ENCODE assay signal across 10 cellular contexts in the genomic region with DNA sequence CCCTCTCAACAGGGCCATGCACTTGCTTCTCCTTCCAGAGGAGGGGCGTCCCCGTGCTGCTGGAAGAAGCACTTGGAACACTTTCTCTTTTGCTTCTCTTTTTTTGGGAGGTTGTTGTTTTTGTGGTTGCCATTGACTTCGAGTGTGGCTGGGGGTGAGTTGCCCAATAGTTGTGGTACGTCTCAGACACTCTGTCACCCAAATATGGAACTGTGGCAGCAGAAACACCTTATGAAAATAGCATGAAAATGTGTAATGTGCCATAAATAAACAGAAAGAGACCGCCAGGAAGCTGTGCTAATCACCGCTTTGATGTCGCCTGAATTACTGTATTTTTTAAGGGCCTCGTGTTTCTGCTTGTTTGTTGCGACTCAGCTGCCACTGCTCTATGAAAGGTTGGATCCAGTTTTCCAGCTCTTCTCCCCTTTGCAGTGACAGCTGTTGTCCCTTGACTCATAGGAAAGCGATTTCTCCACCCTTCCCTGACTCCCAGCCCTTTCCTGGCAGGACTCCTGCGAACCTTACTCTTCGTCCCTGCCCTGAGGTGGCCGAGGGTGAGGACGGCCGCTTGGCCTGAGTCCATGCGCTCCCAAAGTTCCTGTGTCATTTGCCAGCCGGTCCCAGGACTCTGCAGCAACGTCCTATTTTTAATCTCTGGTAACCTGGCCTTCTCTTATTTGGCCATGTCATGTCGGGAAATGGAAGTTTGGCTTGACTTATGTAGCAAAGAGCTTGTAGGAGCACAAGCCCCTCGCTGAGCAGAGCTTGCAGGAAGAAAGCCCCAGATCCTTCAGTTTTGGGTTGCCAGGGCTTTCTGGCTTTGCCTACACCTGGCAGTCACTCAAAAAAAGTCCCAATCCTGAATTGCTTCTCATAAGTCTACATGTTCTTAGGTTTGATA.
DNase-seq lines count a peak whose midpoint lies in the region; ATAC-seq and TF ChIP-seq lines count a peak whose summit lies in the region.
"Had no signal": no experiment of that assay in that cellular context is flagged by ENCODE, and none has a peak within 500 bp of the region (broad histone marks: within the 10 kb centered on the region; RNA-seq: fewer than 3 reads in every experiment).

No MANE protein-coding gene starts in this region.

- H3K36me3 ChIP-seq in adrenal gland (replicated peaks in 1 of 2) = no peaks in the 10 kb centered on the region
- H3K36me3 ChIP-seq in suprapubic skin = no peaks in the 10 kb centered on the region
- no peaks in the 10 kb centered on the region for H3K36me3 ChIP-seq in SK-N-SH (replicated peaks in 1 of 2; ENCODE audit: control insufficient read depth in 1 of 2, insufficient read depth in 2 of 2, low read length in 1 of 2)
- no peaks in the 10 kb centered on the region for H3K36me3 ChIP-seq in transverse colon

- TF ChIP-seq POLR2A in adrenal gland (IDR thresholded peaks at IDR 0.05) (no peak), suprapubic skin (IDR thresholded peaks at IDR 0.05) (no peak), transverse colon (IDR thresholded peaks at IDR 0.05) (no peak)

- H2AFZ ChIP-seq in SK-N-SH (ENCODE audit: low read depth) = no peak overlapping the region

- CTCF ChIA-PET in SK-N-SH (lab: Yijun Ruan, JAX) = interaction anchor here (1.2 to 1.7 kb wide), 3 partner anchors 11 to 53 kb away, joined by 3 to 7 read pairs (median 3); no protein-coding TSS in a partner anchor

- 39 to 51% (median 44%) methylated on average over 18 to 20 of the region's 20 CpGs for WGBS in adrenal gland, 4 donors
- WGBS in suprapubic skin = 15% methylated on average over 20 of the region's 20 CpGs
- WGBS in SK-N-SH (ENCODE audit: low lambda C conversion rate) = 51% methylated on average over 20 of the region's 20 CpGs
- WGBS in transverse colon (ENCODE audit: low coverage in 1 of 2), 2 donors = 58 to 72% methylated on average over 15 to 20 of the region's 20 CpGs

- peaks cover 26 to 28% of the 10 kb centered on the region in 2 donors for H3K4me1 Mint-ChIP-seq in immature natural killer cell

- H3K27me3 Mint-ChIP-seq in immature natural killer cell (ENCODE audit: low read depth in 3 of 3) = peaks cover 5 to 12% (median 10%) of the 10 kb centered on the region in 3 donors

- H3K4me3 Mint-ChIP-seq in immature natural killer cell = peak overlapping the region; percentile 56 to 78 (median 71)

- H3K79me2 ChIP-seq in SK-N-SH (ENCODE audit: insufficient read depth) = no peaks in the 10 kb centered on the region

- H3K9me2 ChIP-seq in SK-N-SH = no peaks in the 10 kb centered on the region

- no peaks in the 10 kb centered on the region for H3F3A ChIP-seq in SK-N-SH (replicated peaks; ENCODE audit: insufficient read depth)

- no peak for ATAC-seq in GM18519 (IDR thresholded peaks at IDR 0.05; ENCODE audit: low FRiP score, unreplicated experiment)

- no peak for TF ChIP-seq CTCF in adrenal gland (IDR thresholded peaks at IDR 0.05)
- TF ChIP-seq CTCF in suprapubic skin (IDR thresholded peaks at IDR 0.05) = no peak
- TF ChIP-seq CTCF in SK-N-SH (IDR thresholded peaks at IDR 0.05) = no peak
- no peak for TF ChIP-seq CTCF in transverse colon (IDR thresholded peaks at IDR 0.05)

- H3K4me3 ChIP-seq in adrenal gland = no peak overlapping the region
- H3K4me3 ChIP-seq in suprapubic skin = peak overlapping the region; percentile 35
- no peak overlapping the region for H3K4me3 ChIP-seq in SK-N-SH (ENCODE audit: low read depth in 2 of 2, low read length in 1 of 2)
- H3K4me3 ChIP-seq in transverse colon = no peak overlapping the region

- no peak overlapping the region for H3K4me2 ChIP-seq in SK-N-SH

- no peak for TF ChIP-seq RAD21 in SK-N-SH (IDR thresholded peaks at IDR 0.05; ENCODE audit: low read length)

- DNase-seq in HK-2 (ENCODE audit: unreplicated experiment) (peak; percentile 36), adrenal gland (peak; percentile 59 to 92 (median 89)), immature natural killer cell (peak; percentile 69 to 71 (median 70)), suprapubic skin (ENCODE audit: low spot score in 2 of 2) (peak in 1 of 2 donors; percentile 90), SK-N-SH (no peak), transverse colon (no peak), NCI-H2196 (lab: John Stamatoyannopoulos, UW; ENCODE audit: unreplicated experiment) (no peak)
- DNase-seq: activated CD8-positive, alpha-beta memory T cell treated with anti-CD3 and anti-CD28 coated beads for 24 hours; NCI-H1105 treated with DMSO at 0.1 percent for 48 hours had no signal

- no peak overlapping the region for H3K9ac ChIP-seq in SK-N-SH

- H3K36me3 Mint-ChIP-seq in immature natural killer cell = no peaks in the 10 kb centered on the region

- POLR2A ChIA-PET in SK-N-SH (lab: Yijun Ruan, JAX) = no interaction called here

- H3K27me3 ChIP-seq in adrenal gland (no peaks in the 10 kb centered on the region), suprapubic skin (no peaks in the 10 kb centered on the region), SK-N-SH (ENCODE audit: insufficient read depth) (no peaks in the 10 kb centered on the region), transverse colon (no peaks in the 10 kb centered on the region)

- in situ Hi-C loops in transverse colon (cut with MboI; ENCODE audit: low pct_ligation_motif_present in 1 of 4, low pct_unique_long_range_greater_than_20kb in 1 of 4, low sequenced_read_pairs in 3 of 4) = no loop called here

- H3K27ac ChIP-seq in adrenal gland = peak overlapping the region in 2 of 5 donors; percentile 43
- peak overlapping the region; percentile 75 for H3K27ac ChIP-seq in suprapubic skin
- no peak overlapping the region for H3K27ac ChIP-seq in SK-N-SH (ENCODE audit: low read depth in 2 of 2, low read length in 1 of 2)
- no peak overlapping the region for H3K27ac ChIP-seq in transverse colon

- no peak for TF ChIP-seq EP300 in suprapubic skin (IDR thresholded peaks at IDR 0.05)
- TF ChIP-seq EP300 in SK-N-SH (IDR thresholded peaks at IDR 0.05; ENCODE audit: borderline replicate concordance in 1 of 2, low read depth in 1 of 2, low read length in 1 of 2) = no peak
- TF ChIP-seq EP300 in transverse colon (IDR thresholded peaks at IDR 0.05; ENCODE audit: low read depth) = no peak

- peaks cover 0 to 5% of the 10 kb centered on the region in 2 donors for H3K4me1 ChIP-seq in adrenal gland (replicated peaks in 1 of 2)
- H3K4me1 ChIP-seq in suprapubic skin = peaks cover 22% of the 10 kb centered on the region
- H3K4me1 ChIP-seq in SK-N-SH (ENCODE audit: control insufficient read depth in 1 of 2, insufficient read depth in 2 of 2, low read depth in 1 of 2, low read length in 1 of 2) = no peaks in the 10 kb centered on the region; a peak in 1 of 4 replicates
- H3K4me1 ChIP-seq in transverse colon = peaks cover 0 to 5% (median 0%) of the 10 kb centered on the region in 4 donors

- intact Hi-C loops in adrenal gland (cut with DNase I) (loop anchor here in 1 of 2 donors (10.0 kb wide), 1 partner anchor 124 kb away; no protein-coding TSS in a partner anchor), transverse colon (cut with DNase I; ENCODE audit: low total_unique reads) (no loop called here)

- H3K9me3 Mint-ChIP-seq in immature natural killer cell = no peaks in the 10 kb centered on the region

- H3K9me3 ChIP-seq in adrenal gland (replicated peaks in 1 of 3) = no peaks in the 10 kb centered on the region
- H3K9me3 ChIP-seq in suprapubic skin = no peaks in the 10 kb centered on the region
- H3K9me3 ChIP-seq in SK-N-SH = no peaks in the 10 kb centered on the region
- no peaks in the 10 kb centered on the region for H3K9me3 ChIP-seq in transverse colon

- no peaks in the 10 kb centered on the region for H4K20me1 ChIP-seq in SK-N-SH (ENCODE audit: insufficient read depth)

- peak overlapping the region in 3 of 6 donors; percentile 25 to 85 (median 69) for H3K27ac Mint-ChIP-seq in immature natural killer cell

TF ChIP-seq in SK-N-SH, 30 proteins besides CTCF, POLR2A, EP300 and RAD21 (continues in another document):
- TF ChIP-seq POLR2AphosphoS5 (IDR thresholded peaks at IDR 0.05; ENCODE audit: low read depth, low read length) (no peak), RCOR1 (IDR thresholded peaks at IDR 0.05; ENCODE audit: low read length) (no peak), GABPA (IDR thresholded peaks at IDR 0.05; ENCODE audit: low read depth) (no peak), TAF1 (IDR thresholded peaks at IDR 0.05; ENCODE audit: borderline replicate concordance, low read depth, low read length) (no peak), NFIC (IDR thresholded peaks at IDR 0.05; ENCODE audit: borderline replicate concordance) (no peak), SIN3A (IDR thresholded peaks at IDR 0.05; ENCODE audit: borderline replicate concordance, low read depth, low read length) (no peak), JUND (IDR thresholded peaks at IDR 0.05) (no peak), FOXM1 (IDR thresholded peaks at IDR 0.05; ENCODE audit: low read depth) (no peak), CHD2 (IDR thresholded peaks at IDR 0.05; ENCODE audit: low read length, partially characterized antibody) (no peak), RFX5 (IDR thresholded peaks at IDR 0.05; ENCODE audit: low read length) (no peak), FOSL2 (IDR thresholded peaks at IDR 0.05; ENCODE audit: borderline replicate concordance, low read depth) (no peak), TCF12 (IDR thresholded peaks at IDR 0.05) (no peak), MXI1 (IDR thresholded peaks at IDR 0.05; ENCODE audit: low read depth, low read length) (no peak), MEF2A (IDR thresholded peaks at IDR 0.05; ENCODE audit: borderline replicate concordance, low read depth) (no peak), NRF1 (IDR thresholded peaks at IDR 0.05; ENCODE audit: low read depth, low read length) (no peak)
- TF ChIP-seq, protein P1, sequence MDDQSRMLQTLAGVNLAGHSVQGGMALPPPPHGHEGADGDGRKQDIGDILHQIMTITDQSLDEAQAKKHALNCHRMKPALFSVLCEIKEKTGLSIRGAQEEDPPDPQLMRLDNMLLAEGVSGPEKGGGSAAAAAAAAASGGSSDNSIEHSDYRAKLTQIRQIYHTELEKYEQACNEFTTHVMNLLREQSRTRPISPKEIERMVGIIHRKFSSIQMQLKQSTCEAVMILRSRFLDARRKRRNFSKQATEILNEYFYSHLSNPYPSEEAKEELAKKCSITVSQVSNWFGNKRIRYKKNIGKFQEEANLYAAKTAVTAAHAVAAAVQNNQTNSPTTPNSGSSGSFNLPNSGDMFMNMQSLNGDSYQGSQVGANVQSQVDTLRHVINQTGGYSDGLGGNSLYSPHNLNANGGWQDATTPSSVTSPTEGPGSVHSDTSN (IDR thresholded peaks at IDR 0.05) = no peak
- TF ChIP-seq, protein P2, sequence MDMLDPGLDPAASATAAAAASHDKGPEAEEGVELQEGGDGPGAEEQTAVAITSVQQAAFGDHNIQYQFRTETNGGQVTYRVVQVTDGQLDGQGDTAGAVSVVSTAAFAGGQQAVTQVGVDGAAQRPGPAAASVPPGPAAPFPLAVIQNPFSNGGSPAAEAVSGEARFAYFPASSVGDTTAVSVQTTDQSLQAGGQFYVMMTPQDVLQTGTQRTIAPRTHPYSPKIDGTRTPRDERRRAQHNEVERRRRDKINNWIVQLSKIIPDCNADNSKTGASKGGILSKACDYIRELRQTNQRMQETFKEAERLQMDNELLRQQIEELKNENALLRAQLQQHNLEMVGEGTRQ (IDR thresholded peaks at IDR 0.05; ENCODE audit: borderline replicate concordance, low read depth, low read length) = no peak

Comparison
In these comparisons a context has a peak if more than half of its experiments do, and no peak if none do; other contexts are left out.
1. DNase-seq: peak in HK-2 (single experiment), adrenal gland (7 of 7) and immature natural killer cell (3 of 3); none in SK-N-SH (single experiment), transverse colon (single experiment) and NCI-H2196 (single experiment).